Comparison of ENCODE assay signal across 8 cellular contexts in the genomic region with DNA sequence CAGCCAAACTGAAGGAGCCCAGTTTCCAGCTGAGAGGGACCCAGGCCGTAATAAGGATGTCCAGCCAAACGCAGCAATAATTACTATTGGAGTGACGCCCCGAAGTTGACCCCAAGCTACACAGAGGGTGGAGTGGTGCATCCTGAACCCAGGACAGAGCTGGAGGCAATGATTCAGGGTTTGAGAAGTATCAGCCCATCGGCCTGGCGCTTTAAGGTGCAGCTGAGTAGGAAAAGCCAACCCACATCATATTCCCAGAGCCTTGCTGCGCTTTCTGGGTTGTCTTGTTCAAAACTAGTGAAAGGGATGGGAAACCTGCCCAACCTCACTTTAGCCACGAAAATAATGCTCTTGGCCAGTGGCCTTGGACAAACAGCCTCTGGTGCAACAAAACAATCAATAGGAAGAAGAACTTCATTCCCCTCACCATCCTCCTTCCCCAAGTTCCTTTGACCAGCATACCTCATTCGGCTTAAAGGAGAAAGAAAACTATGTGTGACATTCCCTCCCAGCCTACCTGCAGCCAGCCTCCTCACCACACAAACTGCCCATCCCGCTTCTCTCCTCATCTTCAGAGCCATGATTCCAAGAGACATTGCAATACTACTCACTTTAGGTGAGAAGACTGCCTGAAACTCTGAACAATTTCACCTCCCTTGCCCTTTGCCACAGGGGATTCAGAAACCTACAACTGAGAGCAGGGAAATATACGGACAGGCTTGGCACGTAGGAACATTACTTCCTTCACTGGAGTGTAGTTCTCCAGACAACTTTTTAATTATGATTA.
DNase-seq lines count a peak whose midpoint lies in the region; ATAC-seq and TF ChIP-seq lines count a peak whose summit lies in the region.

No MANE protein-coding gene starts in this region.

- H3K36me3 ChIP-seq in PC-9 (ENCODE audit: low read depth) = peaks cover 20% of the 10 kb centered on the region; the same call in 1 of the 2 replicates
- H3K36me3 ChIP-seq in mucosa of stomach (ENCODE audit: control insufficient read depth, insufficient read depth, low read length) = no peaks in the 10 kb centered on the region

- peaks cover 74% of the 10 kb centered on the region for H3K79me2 ChIP-seq in PC-9 (ENCODE audit: low read depth)

- H2AFZ ChIP-seq in PC-9 = peak overlapping the region; percentile 44

- intact Hi-C loops in PC-9 (cut with micrococcal nuclease; ENCODE audit: unreplicated experiment) = loop anchor here (1.0 to 2.0 kb wide), 4 partner anchors 54 to 308 kb away; no protein-coding TSS in a partner anchor

- H3F3A ChIP-seq in PC-9 (ENCODE audit: insufficient read depth, low read depth) = peaks cover 37% of the 10 kb centered on the region

- ATAC-seq in effector memory CD8-positive, alpha-beta T cell (replicated peaks) = no peak
- ATAC-seq in GM19328 (IDR thresholded peaks at IDR 0.05; ENCODE audit: unreplicated experiment) (no peak), HG02763 (IDR thresholded peaks at IDR 0.05; ENCODE audit: unreplicated experiment) (no peak), HG03342 (IDR thresholded peaks at IDR 0.05; ENCODE audit: unreplicated experiment) (no peak)

- peaks cover 23 to 41% of the 10 kb centered on the region in 2 donors for H3K4me1 Mint-ChIP-seq in effector memory CD8-positive, alpha-beta T cell (ENCODE audit: low read depth in 2 of 2)

- peak overlapping the region; percentile 100 for H3K27ac Mint-ChIP-seq in effector memory CD8-positive, alpha-beta T cell

- peak overlapping the region; percentile 53 for H3K9ac ChIP-seq in mucosa of stomach (ENCODE audit: low read length)

- BruUV-seq in PC-9 (replicated peaks; lab: Mats Ljungman, UMichigan) = TSS peak; percentile 55

- H3K27ac ChIP-seq in PC-9 = peak overlapping the region; percentile 90

- H3K27me3 ChIP-seq in PC-9 (ENCODE audit: insufficient read depth, low read depth) (no peaks in the 10 kb centered on the region), mucosa of stomach (ENCODE audit: control insufficient read depth, insufficient read depth, low read length) (peaks cover 15% of the 10 kb centered on the region)

- no peak for TF ChIP-seq CTCF in PC-9 (conservative IDR thresholded peaks at IDR 0.05)

- peak overlapping the region; percentile 98 for H3K4me2 ChIP-seq in PC-9

- no peaks in the 10 kb centered on the region for H3K9me2 ChIP-seq in PC-9 (ENCODE audit: insufficient read depth)

- H3K4me1 ChIP-seq in PC-9 (replicated peaks; ENCODE audit: insufficient read depth) = peaks cover 14% of the 10 kb centered on the region
- peaks cover 20% of the 10 kb centered on the region for H3K4me1 ChIP-seq in mucosa of stomach (ENCODE audit: control insufficient read depth, insufficient read depth, low read length)

- peaks cover 40% of the 10 kb centered on the region for H3K36me3 Mint-ChIP-seq in effector memory CD8-positive, alpha-beta T cell (ENCODE audit: insufficient read depth)

- POLR2A ChIA-PET in PC-9 (lab: Charles Lee; ENCODE audit: unreplicated experiment) = interaction anchor here (0.5 to 1.9 kb wide), 14 partner anchors 14 to 1505 kb away, joined by 3 to 50 read pairs (median 4); a partner anchor contains a TSS

- no peaks in the 10 kb centered on the region for H3K9me3 ChIP-seq in PC-9 (ENCODE audit: insufficient read depth, low read depth)
- no peaks in the 10 kb centered on the region for H3K9me3 ChIP-seq in mucosa of stomach (ENCODE audit: control insufficient read depth, low read length)

- no peaks in the 10 kb centered on the region for H3K27me3 Mint-ChIP-seq in effector memory CD8-positive, alpha-beta T cell

- H3K4me3 ChIP-seq in PC-9 (peak overlapping the region; percentile 73), mucosa of stomach (ENCODE audit: low read length) (no peak overlapping the region)

- H3K9me3 Mint-ChIP-seq in effector memory CD8-positive, alpha-beta T cell = no peaks in the 10 kb centered on the region

- DNase-seq in SHP77 (lab: John Stamatoyannopoulos, UW) = peak; percentile 28 to 35
- no peak for DNase-seq in SHP77 treated with DMSO at 0.1 percent for 48 hours (lab: John Stamatoyannopoulos, UW)
- peak; percentile 43 to 61 for DNase-seq in PC-9
- DNase-seq in effector memory CD8-positive, alpha-beta T cell = no peak

- CTCF ChIA-PET in PC-9 (lab: Charles Lee) = no interaction called here

- H4K20me1 ChIP-seq in PC-9 (ENCODE audit: insufficient read depth) = peaks cover under 1% of the 10 kb centered on the region

- H3K4me3 Mint-ChIP-seq in effector memory CD8-positive, alpha-beta T cell = peak overlapping the region; percentile 97 to 98

Comparison
In these comparisons a context has a peak if more than half of its experiments do, and no peak if none do; other contexts are left out.
1. DNase-seq: peak in SHP77 (2 of 2) and PC-9 (2 of 2); none in SHP77 treated with DMSO at 0.1 percent for 48 hours (single experiment) and effector memory CD8-positive, alpha-beta T cell (0 of 3).